ENCODE assay signal across 1 cellular context in genomic region chr15:100060276-100060926, GRCh38.
TF ChIP-seq lines count a peak whose summit lies in the region.

No MANE protein-coding gene starts in this region.

TF ChIP-seq in HepG2, 621 proteins besides CTCF, POLR2A, EP300 and RAD21 (continued from another document):
- TF ChIP-seq REST (IDR thresholded peaks at IDR 0.05; ENCODE audit: borderline replicate concordance in 1 of 2, low read depth in 1 of 2, low read length in 2 of 2): no peak
- no peak for TF ChIP-seq ZMYM3 (CRISPR knock-in tag; IDR thresholded peaks at IDR 0.05)
- TF ChIP-seq PRDM15 (CRISPR knock-in tag; IDR thresholded peaks at IDR 0.05): no peak
- no peak for TF ChIP-seq ZNF598 (CRISPR knock-in tag; IDR thresholded peaks at IDR 0.05; ENCODE audit: borderline replicate concordance)
- no peak for TF ChIP-seq ZNF550 (CRISPR knock-in tag; IDR thresholded peaks at IDR 0.05; ENCODE audit: borderline replicate concordance)
